24 cellular contexts compared by ENCODE assay signal in the genomic region with DNA sequence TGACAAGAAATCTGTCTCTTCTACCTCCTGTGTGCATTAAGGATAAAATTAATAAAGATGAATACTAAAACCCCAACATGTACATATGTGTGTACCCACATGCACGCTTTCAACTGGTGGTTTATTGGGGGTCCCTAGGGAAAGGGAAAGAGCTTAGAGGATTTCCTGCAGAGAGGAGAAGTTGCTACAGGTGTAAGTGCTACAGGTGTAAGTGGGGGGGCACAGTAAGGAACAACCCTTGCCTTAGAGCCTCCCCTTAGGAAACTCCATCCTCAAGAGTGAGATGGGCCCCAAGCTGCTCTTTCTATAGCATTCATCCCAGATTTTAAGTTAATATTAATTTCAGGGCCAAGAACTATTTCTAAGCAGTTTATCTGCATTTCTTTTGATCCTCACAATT.
"Had no signal": no experiment of that assay in that cellular context is flagged by ENCODE, and none has a peak within 500 bp of the region (broad histone marks: within the 10 kb centered on the region; RNA-seq: fewer than 3 reads in every experiment).

No MANE protein-coding gene starts in this region.

- H3K4me1 ChIP-seq: colonic mucosa, esophagus muscularis mucosa, esophagus squamous epithelium, foreskin keratinocyte, gastrocnemius medialis, gastroesophageal sphincter had no signal

- H3K27me3 ChIP-seq: colonic mucosa, dorsolateral prefrontal cortex, gastrocnemius medialis, hepatocyte had no signal

- H3K36me3 ChIP-seq: colonic mucosa, esophagus muscularis mucosa, esophagus squamous epithelium, gastrocnemius medialis, gastroesophageal sphincter, heart left ventricle, heart right ventricle had no signal

- H3K27ac ChIP-seq: colonic mucosa, coronary artery, dorsolateral prefrontal cortex, epithelial cell of prostate, esophagus muscularis mucosa, esophagus squamous epithelium, foreskin keratinocyte, gastrocnemius medialis, gastroesophageal sphincter, heart left ventricle, heart right ventricle, hepatocyte had no signal

- H3K9me3 ChIP-seq: colonic mucosa, esophagus squamous epithelium, gastrocnemius medialis, gastroesophageal sphincter had no signal

- H3K4me2 ChIP-seq: hepatocyte had no signal

- DNase-seq: colonic mucosa; cortex of kidney; dermis blood vessel endothelial cell; dorsolateral prefrontal cortex; effector CD4-positive, alpha-beta T cell; effector CD8-positive, alpha-beta T cell; effector memory CD4-positive, alpha-beta T cell; effector memory CD8-positive, alpha-beta T cell; endodermal cell; erythroblast; esophagus squamous epithelium; foreskin fibroblast; foreskin keratinocyte; foreskin melanocyte; gastrocnemius medialis; glutamatergic neuron; head of caudate nucleus; heart left ventricle; heart right ventricle had no signal

- H3K4me3 ChIP-seq: colonic mucosa, coronary artery, dorsolateral prefrontal cortex, esophagus muscularis mucosa, esophagus squamous epithelium, gastrocnemius medialis, gastroesophageal sphincter, heart left ventricle, heart right ventricle, hepatocyte had no signal
